ENCODE assay signal across 9 cellular contexts in genomic region chr11:57513911-57514537, GRCh38. TPM values are rescaled to one million over a fixed set of nuclear protein-coding genes. Genes with fewer than 3 reads are reported as not detected.
DNase-seq lines count a peak whose midpoint lies in the region; ATAC-seq and TF ChIP-seq lines count a peak whose summit lies in the region.
"Had no signal": no experiment of that assay in that cellular context is flagged by ENCODE, and none has a peak within 500 bp of the region (broad histone marks: within the 10 kb centered on the region; RNA-seq: fewer than 3 reads in every experiment).

No MANE protein-coding gene starts in this region.

- H3K9ac ChIP-seq in smooth muscle cell (ENCODE audit: low read depth), result no peak overlapping the region

- POLR2A ChIA-PET in OCI-LY7 (lab: Charles Lee), result interaction anchor here (0.6 to 5.9 kb wide), 9 partner anchors 8 to 149 kb away, joined by 3 to 64 read pairs (median 5); partner anchors contain the start of gene TIMM10

- no peak for TF ChIP-seq CTCF in OCI-LY7 (conservative IDR thresholded peaks at IDR 0.05; ENCODE audit: low read length)
- TF ChIP-seq CTCF in ascending aorta (IDR thresholded peaks at IDR 0.05), result no peak
- TF ChIP-seq CTCF in smooth muscle cell (IDR thresholded peaks at IDR 0.05; ENCODE audit: borderline replicate concordance, insufficient read depth, poor library complexity, severe bottlenecking), result no peak

- H3K79me2 ChIP-seq in OCI-LY7 (ENCODE audit: insufficient read depth, low read depth, low read length), result peaks cover 40% of the 10 kb centered on the region; the same call in 1 of the 2 replicates
- no peaks in the 10 kb centered on the region for H3K79me2 ChIP-seq in smooth muscle cell (ENCODE audit: low read depth)

- CTCF ChIA-PET in OCI-LY7 (lab: Charles Lee; ENCODE audit: unreplicated experiment), result interaction anchor here (1.5 to 5.2 kb wide), 2 partner anchors 13 to 20 kb away, joined by 8 to 21 read pairs; no protein-coding TSS in a partner anchor

- H3K9me3 ChIP-seq in OCI-LY7 (ENCODE audit: low read length), result no peaks in the 10 kb centered on the region
- H3K9me3 ChIP-seq in ascending aorta, result no peaks in the 10 kb centered on the region
- no peaks in the 10 kb centered on the region for H3K9me3 ChIP-seq in iPS-18c (ENCODE audit: control insufficient read depth, insufficient read depth, low read length)
- no peaks in the 10 kb centered on the region for H3K9me3 ChIP-seq in smooth muscle cell (replicated peaks; ENCODE audit: low read depth)

- H2AFZ ChIP-seq in OCI-LY7 (ENCODE audit: low read length) (peak overlapping the region; percentile 79; the same call in 1 of the 2 replicates), smooth muscle cell (ENCODE audit: low read depth) (peak overlapping the region; percentile 76)

- peak; percentile 39 for ATAC-seq in HG02943 (IDR thresholded peaks at IDR 0.05; ENCODE audit: low read depth, unreplicated experiment)

- H3K9me2 ChIP-seq in OCI-LY7 (ENCODE audit: insufficient read depth, low read length), result no peaks in the 10 kb centered on the region

- H3K36me3 ChIP-seq in OCI-LY7 (ENCODE audit: insufficient read depth, low read length) (peaks cover 21% of the 10 kb centered on the region), ascending aorta (no peaks in the 10 kb centered on the region), smooth muscle cell (ENCODE audit: low read depth) (no peaks in the 10 kb centered on the region)

- DNase-seq in NCI-H2107 treated with DMSO at 0.1 percent for 48 hours (lab: John Stamatoyannopoulos, UW; ENCODE audit: unreplicated experiment) (peak; percentile 20), NCI-H2107 (lab: John Stamatoyannopoulos, UW) (no peak), OCI-LY7 (ENCODE audit: low spot score) (peak; percentile 62), ascending aorta (ENCODE audit: low spot score in 2 of 2) (peak in 1 of 2 donors; percentile 72), smooth muscle cell (lab: John Stamatoyannopoulos, UW; ENCODE audit: unreplicated experiment) (no peak), HPDE6-E6E7 (ENCODE audit: extremely low spot score) (no peak)

- no peaks in the 10 kb centered on the region for H4K20me1 ChIP-seq in OCI-LY7 (ENCODE audit: insufficient read depth, low read length)
- no peaks in the 10 kb centered on the region for H4K20me1 ChIP-seq in smooth muscle cell (ENCODE audit: low read depth)

- H3K4me3 ChIP-seq in OCI-LY7 (ENCODE audit: low read depth, low read length, poor library complexity, severe bottlenecking), result peak overlapping the region; percentile 91
- peak overlapping the region; percentile 72 to 86 for H3K4me3 ChIP-seq in ascending aorta
- peak overlapping the region; percentile 78 for H3K4me3 ChIP-seq in iPS-18c (ENCODE audit: insufficient read depth, low read depth, low read length)
- peak overlapping the region; percentile 65 for H3K4me3 ChIP-seq in smooth muscle cell

- intact Hi-C loops in OCI-LY7 (cut with micrococcal nuclease; ENCODE audit: unreplicated experiment), result loop anchor here (5.0 to 10.0 kb wide), 2 partner anchors 153 to 1581 kb away; partner anchors contain the start of gene ZDHHC5
- intact Hi-C loops in ascending aorta (cut with DNase I), result loop anchor here (2.0 kb wide), 1 partner anchor 15 kb away; no protein-coding TSS in a partner anchor

- peak overlapping the region; percentile 65 for H3K27ac ChIP-seq in OCI-LY7 (ENCODE audit: low read depth, low read length, poor library complexity, severe bottlenecking)
- peak overlapping the region; percentile 56 to 60 for H3K27ac ChIP-seq in ascending aorta
- H3K27ac ChIP-seq in smooth muscle cell (ENCODE audit: low read depth), result no peak overlapping the region
- H3K27ac ChIP-seq: epithelial cell of prostate had no signal

- H3K4me1 ChIP-seq in OCI-LY7 (ENCODE audit: insufficient read depth, low read length, poor library complexity, severe bottlenecking) (peaks cover 43% of the 10 kb centered on the region), ascending aorta (peaks cover 0 to 8% of the 10 kb centered on the region in 2 donors), smooth muscle cell (ENCODE audit: low read depth) (no peaks in the 10 kb centered on the region)

- H3K4me2 ChIP-seq in OCI-LY7 (ENCODE audit: low read length) (peak overlapping the region; percentile 87), smooth muscle cell (peak overlapping the region; percentile 96)

- H3K27me3 ChIP-seq in ascending aorta, result no peaks in the 10 kb centered on the region
- H3K27me3 ChIP-seq in smooth muscle cell (ENCODE audit: low read depth), result peaks cover 10% of the 10 kb centered on the region

- no TSS peak for BruUV-seq in OCI-LY7 (replicated peaks; lab: Mats Ljungman, UMichigan)

- WGBS in smooth muscle cell (ENCODE audit: low lambda C conversion rate), result 13% methylated on average over 33 of the region's 35 CpGs

- H3F3A ChIP-seq in smooth muscle cell (ENCODE audit: low read depth), result no peaks in the 10 kb centered on the region

RNA-seq across cellular contexts. Expression of gene SLC43A1, which starts 1.5 kb away (rescaled TPM):
- total RNA-seq in OCI-LY7 (2014; rRNA removed; shearing (Covaris generic)), result 47.1 and 61.1 TPM in 2 replicates
- total RNA-seq in OCI-LY7 (2022) (78.6 and 87.0 TPM in 2 replicates), ascending aorta (18.4 TPM), smooth muscle cell (1.3 and 9.4 TPM in 2 replicates)
- 7.3 and 7.4 TPM in 2 replicates for polyA plus RNA-seq in smooth muscle cell

RNA-seq across cellular contexts. Expression of gene TIMM10, which starts 16.5 kb away (rescaled TPM):
- 163 and 195 TPM in 2 replicates for total RNA-seq in OCI-LY7 (2014; rRNA removed; shearing (Covaris generic))
- total RNA-seq in OCI-LY7 (2022) (204 and 258 TPM in 2 replicates), ascending aorta (not detected), smooth muscle cell (31.1 and 34.2 TPM in 2 replicates)
- 108 and 110 TPM in 2 replicates for polyA plus RNA-seq in smooth muscle cell

RNA-seq across cellular contexts. Expression of gene SMTNL1, which starts 23.4 kb away (rescaled TPM):
- total RNA-seq in OCI-LY7 (2014; rRNA removed; shearing (Covaris generic)), result not detected in 2 replicates
- total RNA-seq in OCI-LY7 (2022) (not detected in 2 replicates), ascending aorta (not detected), smooth muscle cell (not detected in 2 replicates)
- polyA plus RNA-seq in smooth muscle cell, result not detected in 2 replicates

RNA-seq across cellular contexts. Expression of gene UBE2L6, which starts 53.4 kb away (rescaled TPM):
- 64.7 and 68.9 TPM in 2 replicates for total RNA-seq in OCI-LY7 (2014; rRNA removed; shearing (Covaris generic))
- total RNA-seq in OCI-LY7 (2022) (51.7 and 56.1 TPM in 2 replicates), ascending aorta (44.9 TPM), smooth muscle cell (14.4 and 15.1 TPM in 2 replicates)
- 28.2 and 28.8 TPM in 2 replicates for polyA plus RNA-seq in smooth muscle cell

RNA-seq across cellular contexts. Expression of gene RTN4RL2, which starts 53.7 kb away (rescaled TPM):
- total RNA-seq in OCI-LY7 (2014; rRNA removed; shearing (Covaris generic)), result 0.25 and 0.41 TPM in 2 replicates
- 2.3 and 4.2 TPM in 2 replicates for total RNA-seq in OCI-LY7 (2022)
- 0.64 TPM for total RNA-seq in ascending aorta
- 0.18 TPM in 1 of 2 replicates, not detected in the other for total RNA-seq in smooth muscle cell
- polyA plus RNA-seq in smooth muscle cell, result 0.34 and 0.76 TPM in 2 replicates

Comparison
In these comparisons a context has a peak if more than half of its experiments do, and no peak if none do; other contexts are left out.
1. DNase-seq: peak in NCI-H2107 treated with DMSO at 0.1 percent for 48 hours (single experiment) and OCI-LY7 (single experiment); none in NCI-H2107 (single experiment), smooth muscle cell (single experiment) and HPDE6-E6E7 (single experiment).
2. RNA of gene TIMM10, which starts 16.5 kb away (total RNA-seq): 163 to 258 TPM in OCI-LY7 and 31.1 to 34.2 TPM in smooth muscle cell; not detected in ascending aorta (single experiment); every median in the first group is over 10 times any median in the second.
3. Peak in every context shown above with its lines, with median percentiles within 50 percentile points of each other: H3K4me3 ChIP-seq.